ENCODE assay signal across 8 cellular contexts in the genomic region with DNA sequence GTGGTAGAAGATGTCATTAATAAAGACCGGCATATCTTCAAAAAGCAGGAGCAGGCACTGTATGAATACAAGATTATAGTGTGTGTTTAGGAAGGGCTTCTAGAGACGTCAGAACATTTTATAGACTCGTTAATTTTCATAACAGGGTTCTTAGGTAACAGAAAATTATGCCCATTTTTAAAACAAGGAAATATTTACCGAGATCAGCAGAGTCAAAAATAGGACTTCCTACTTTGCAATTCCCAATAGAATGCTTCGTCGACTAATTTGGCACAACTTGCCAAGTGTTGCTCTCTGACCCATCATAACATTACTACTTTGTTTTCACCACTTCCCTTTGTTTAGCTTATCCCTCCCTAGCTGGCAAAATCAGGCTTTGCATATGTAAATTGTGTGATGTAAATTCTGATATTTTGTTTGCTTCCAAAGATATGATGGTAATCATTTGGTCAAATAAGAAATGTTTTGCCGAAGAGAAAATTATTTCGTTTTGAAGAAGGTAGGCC. TPM values are rescaled to one million over a fixed set of nuclear protein-coding genes. Genes with fewer than 3 reads are reported as not detected.
A peak's percentile ranks its signal among the peaks of the same experiment; 100 is the strongest.
DNase-seq lines count a peak whose midpoint lies in the region; ATAC-seq and TF ChIP-seq lines count a peak whose summit lies in the region.

No MANE protein-coding gene starts in this region.

- H3K4me1 ChIP-seq in esophagus muscularis mucosa, result peaks cover 17 to 30% (median 27%) of the 10 kb centered on the region in 4 donors
- peaks cover 17% of the 10 kb centered on the region for H3K4me1 ChIP-seq in neuron (ENCODE audit: insufficient read depth, low read length)

- H3K9me3 ChIP-seq in esophagus muscularis mucosa (no peaks in the 10 kb centered on the region), neuron (ENCODE audit: low read length) (no peaks in the 10 kb centered on the region)

- ATAC-seq in HG03097 (IDR thresholded peaks at IDR 0.05; ENCODE audit: low FRiP score, unreplicated experiment) (no peak), GM21360 (IDR thresholded peaks at IDR 0.05; ENCODE audit: unreplicated experiment) (no peak)

- H3K27me3 ChIP-seq in esophagus muscularis mucosa (no peaks in the 10 kb centered on the region), neuron (ENCODE audit: insufficient read depth, low read length) (no peaks in the 10 kb centered on the region)

- peak; percentile 27; the same call in 1 of the 2 replicates for TF ChIP-seq POLR2A in Raji (IDR thresholded peaks at IDR 0.05; ENCODE audit: insufficient read depth, low read depth, low read length)
- no peak for TF ChIP-seq POLR2A in esophagus muscularis mucosa (IDR thresholded peaks at IDR 0.05; ENCODE audit: low read depth)

- 13% methylated on average over 8 of the region's 8 CpGs for WGBS in esophagus muscularis mucosa

- TF ChIP-seq EP300 in esophagus muscularis mucosa (IDR thresholded peaks at IDR 0.05), result no peak

- no peak for TF ChIP-seq CTCF in esophagus muscularis mucosa (IDR thresholded peaks at IDR 0.05)

- H3K36me3 ChIP-seq in esophagus muscularis mucosa, result no peaks in the 10 kb centered on the region
- no peaks in the 10 kb centered on the region for H3K36me3 ChIP-seq in neuron (ENCODE audit: insufficient read depth, low read length)

- peak overlapping the region; percentile 89 to 97 (median 96) for H3K27ac ChIP-seq in esophagus muscularis mucosa (replicated peaks in 1 of 4)

- H2AFZ ChIP-seq in neuron (ENCODE audit: low read depth, low read length), result peak overlapping the region; percentile 84

- H3K4me3 ChIP-seq in esophagus muscularis mucosa, result peak overlapping the region; percentile 70 to 91 (median 90)
- H3K4me3 ChIP-seq in neuron (ENCODE audit: low read length), result peak overlapping the region; percentile 89

- DNase-seq in DMS 273 (lab: John Stamatoyannopoulos, UW; ENCODE audit: unreplicated experiment) (peak; percentile 37), DMS 273 treated with DMSO at 0.1 percent for 48 hours (lab: John Stamatoyannopoulos, UW) (no peak), esophagus muscularis mucosa (ENCODE audit: extremely low spot score) (no peak), NCI-H1694 (lab: John Stamatoyannopoulos, UW) (no peak)

- intact Hi-C loops in esophagus muscularis mucosa (cut with DNase I), result loop anchor here (1.0 to 5.0 kb wide), 3 partner anchors 21 to 100 kb away; partner anchors contain the start of gene MCUR1

RNA-seq across cellular contexts. Expression of gene RANBP9, which starts 0.9 kb away (rescaled TPM):
- 10 to 100 TPM; 29.3 to 57.1 (median 42.4) TPM for total RNA-seq in esophagus muscularis mucosa
